In the genomic region with DNA sequence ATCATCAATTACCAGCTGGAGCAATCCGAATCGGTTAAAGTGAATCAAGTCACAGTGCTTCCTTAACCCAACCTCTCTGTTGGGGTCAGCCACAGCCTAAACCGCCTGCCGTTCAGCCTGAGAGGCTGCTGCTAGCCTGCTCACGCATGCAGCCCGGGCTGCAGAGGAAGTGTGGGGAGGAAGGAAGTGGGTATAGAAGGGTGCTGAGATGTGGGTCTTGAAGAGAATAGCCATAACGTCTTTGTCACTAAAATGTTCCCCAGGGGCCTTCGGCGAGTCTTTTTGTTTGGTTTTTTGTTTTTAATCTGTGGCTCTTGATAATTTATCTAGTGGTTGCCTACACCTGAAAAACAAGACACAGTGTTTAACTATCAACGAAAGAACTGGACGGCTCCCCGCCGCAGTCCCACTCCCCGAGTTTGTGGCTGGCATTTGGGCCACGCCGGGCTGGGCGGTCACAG, we compare ENCODE assay signal across 1 cellular context.
A peak's percentile ranks its signal among the peaks of the same experiment; 100 is the strongest.
TF ChIP-seq lines count a peak whose summit lies in the region.

No MANE protein-coding gene starts in this region.

TF ChIP-seq in GM12878, 131 proteins besides CTCF, POLR2A, EP300 and RAD21 (continued from another document and continues in another):
- TF ChIP-seq, protein P1, sequence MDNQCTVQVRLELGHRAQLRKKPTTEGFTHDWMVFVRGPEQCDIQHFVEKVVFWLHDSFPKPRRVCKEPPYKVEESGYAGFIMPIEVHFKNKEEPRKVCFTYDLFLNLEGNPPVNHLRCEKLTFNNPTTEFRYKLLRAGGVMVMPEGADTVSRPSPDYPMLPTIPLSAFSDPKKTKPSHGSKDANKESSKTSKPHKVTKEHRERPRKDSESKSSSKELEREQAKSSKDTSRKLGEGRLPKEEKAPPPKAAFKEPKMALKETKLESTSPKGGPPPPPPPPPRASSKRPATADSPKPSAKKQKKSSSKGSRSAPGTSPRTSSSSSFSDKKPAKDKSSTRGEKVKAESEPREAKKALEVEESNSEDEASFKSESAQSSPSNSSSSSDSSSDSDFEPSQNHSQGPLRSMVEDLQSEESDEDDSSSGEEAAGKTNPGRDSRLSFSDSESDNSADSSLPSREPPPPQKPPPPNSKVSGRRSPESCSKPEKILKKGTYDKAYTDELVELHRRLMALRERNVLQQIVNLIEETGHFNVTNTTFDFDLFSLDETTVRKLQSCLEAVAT (IDR thresholded peaks at IDR 0.05) = peak; percentile 48; the same call in 1 of the 2 replicates
- TF ChIP-seq MYB (IDR thresholded peaks at IDR 0.05; ENCODE audit: borderline replicate concordance, low read depth, low read length) = no peak
- no peak for TF ChIP-seq NR2C1 (IDR thresholded peaks at IDR 0.05)
- TF ChIP-seq JUND (IDR thresholded peaks at IDR 0.05; ENCODE audit: low read depth, low read length) = no peak
- no peak; the same call in 1 of the 2 replicates for TF ChIP-seq SIN3A (IDR thresholded peaks at IDR 0.05; ENCODE audit: low read depth, low read length)
- TF ChIP-seq, protein P2, sequence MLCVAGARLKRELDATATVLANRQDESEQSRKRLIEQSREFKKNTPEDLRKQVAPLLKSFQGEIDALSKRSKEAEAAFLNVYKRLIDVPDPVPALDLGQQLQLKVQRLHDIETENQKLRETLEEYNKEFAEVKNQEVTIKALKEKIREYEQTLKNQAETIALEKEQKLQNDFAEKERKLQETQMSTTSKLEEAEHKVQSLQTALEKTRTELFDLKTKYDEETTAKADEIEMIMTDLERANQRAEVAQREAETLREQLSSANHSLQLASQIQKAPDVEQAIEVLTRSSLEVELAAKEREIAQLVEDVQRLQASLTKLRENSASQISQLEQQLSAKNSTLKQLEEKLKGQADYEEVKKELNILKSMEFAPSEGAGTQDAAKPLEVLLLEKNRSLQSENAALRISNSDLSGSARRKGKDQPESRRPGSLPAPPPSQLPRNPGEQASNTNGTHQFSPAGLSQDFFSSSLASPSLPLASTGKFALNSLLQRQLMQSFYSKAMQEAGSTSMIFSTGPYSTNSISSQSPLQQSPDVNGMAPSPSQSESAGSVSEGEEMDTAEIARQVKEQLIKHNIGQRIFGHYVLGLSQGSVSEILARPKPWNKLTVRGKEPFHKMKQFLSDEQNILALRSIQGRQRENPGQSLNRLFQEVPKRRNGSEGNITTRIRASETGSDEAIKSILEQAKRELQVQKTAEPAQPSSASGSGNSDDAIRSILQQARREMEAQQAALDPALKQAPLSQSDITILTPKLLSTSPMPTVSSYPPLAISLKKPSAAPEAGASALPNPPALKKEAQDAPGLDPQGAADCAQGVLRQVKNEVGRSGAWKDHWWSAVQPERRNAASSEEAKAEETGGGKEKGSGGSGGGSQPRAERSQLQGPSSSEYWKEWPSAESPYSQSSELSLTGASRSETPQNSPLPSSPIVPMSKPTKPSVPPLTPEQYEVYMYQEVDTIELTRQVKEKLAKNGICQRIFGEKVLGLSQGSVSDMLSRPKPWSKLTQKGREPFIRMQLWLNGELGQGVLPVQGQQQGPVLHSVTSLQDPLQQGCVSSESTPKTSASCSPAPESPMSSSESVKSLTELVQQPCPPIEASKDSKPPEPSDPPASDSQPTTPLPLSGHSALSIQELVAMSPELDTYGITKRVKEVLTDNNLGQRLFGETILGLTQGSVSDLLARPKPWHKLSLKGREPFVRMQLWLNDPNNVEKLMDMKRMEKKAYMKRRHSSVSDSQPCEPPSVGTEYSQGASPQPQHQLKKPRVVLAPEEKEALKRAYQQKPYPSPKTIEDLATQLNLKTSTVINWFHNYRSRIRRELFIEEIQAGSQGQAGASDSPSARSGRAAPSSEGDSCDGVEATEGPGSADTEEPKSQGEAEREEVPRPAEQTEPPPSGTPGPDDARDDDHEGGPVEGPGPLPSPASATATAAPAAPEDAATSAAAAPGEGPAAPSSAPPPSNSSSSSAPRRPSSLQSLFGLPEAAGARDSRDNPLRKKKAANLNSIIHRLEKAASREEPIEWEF (IDR thresholded peaks at IDR 0.05; ENCODE audit: insufficient replicate concordance, low read depth, low read length) = no peak
- TF ChIP-seq RB1 (IDR thresholded peaks at IDR 0.05; ENCODE audit: borderline replicate concordance) = no peak; the same call in 1 of the 2 replicates
- TF ChIP-seq, protein P3, sequence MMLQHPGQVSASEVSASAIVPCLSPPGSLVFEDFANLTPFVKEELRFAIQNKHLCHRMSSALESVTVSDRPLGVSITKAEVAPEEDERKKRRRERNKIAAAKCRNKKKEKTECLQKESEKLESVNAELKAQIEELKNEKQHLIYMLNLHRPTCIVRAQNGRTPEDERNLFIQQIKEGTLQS (IDR thresholded peaks at IDR 0.05; ENCODE audit: borderline replicate concordance, extremely low read depth, low read depth, low read length) = no peak
- 0 out of 2 replicates have a peak, but pooled peaks have one; percentile 19 for TF ChIP-seq FOXM1 (IDR thresholded peaks at IDR 0.05; ENCODE audit: low read depth, low read length)
- TF ChIP-seq IRF4 (IDR thresholded peaks at IDR 0.05; ENCODE audit: low read depth, low read length) = no peak
- TF ChIP-seq CEBPB (IDR thresholded peaks at IDR 0.05; ENCODE audit: borderline replicate concordance in 1 of 2, low read depth in 2 of 2, low read length in 2 of 2) = no peak
- no peak for TF ChIP-seq HSF1 (IDR thresholded peaks at IDR 0.05; ENCODE audit: low read depth, low read length)
- TF ChIP-seq BCL11A (IDR thresholded peaks at IDR 0.05; ENCODE audit: low read depth, low read length) = peak; percentile 63; the same call in 1 of the 2 replicates
- no peak for TF ChIP-seq BACH1 (IDR thresholded peaks at IDR 0.05; ENCODE audit: borderline replicate concordance)
- peak; percentile 28 for TF ChIP-seq BCL3 (IDR thresholded peaks at IDR 0.05; ENCODE audit: borderline replicate concordance, insufficient read depth, low read depth, low read length, poor library complexity, severe bottlenecking)
- no peak for TF ChIP-seq SRF (IDR thresholded peaks at IDR 0.05; ENCODE audit: low read depth in 2 of 2, low read length in 2 of 2)
- TF ChIP-seq, protein P4, sequence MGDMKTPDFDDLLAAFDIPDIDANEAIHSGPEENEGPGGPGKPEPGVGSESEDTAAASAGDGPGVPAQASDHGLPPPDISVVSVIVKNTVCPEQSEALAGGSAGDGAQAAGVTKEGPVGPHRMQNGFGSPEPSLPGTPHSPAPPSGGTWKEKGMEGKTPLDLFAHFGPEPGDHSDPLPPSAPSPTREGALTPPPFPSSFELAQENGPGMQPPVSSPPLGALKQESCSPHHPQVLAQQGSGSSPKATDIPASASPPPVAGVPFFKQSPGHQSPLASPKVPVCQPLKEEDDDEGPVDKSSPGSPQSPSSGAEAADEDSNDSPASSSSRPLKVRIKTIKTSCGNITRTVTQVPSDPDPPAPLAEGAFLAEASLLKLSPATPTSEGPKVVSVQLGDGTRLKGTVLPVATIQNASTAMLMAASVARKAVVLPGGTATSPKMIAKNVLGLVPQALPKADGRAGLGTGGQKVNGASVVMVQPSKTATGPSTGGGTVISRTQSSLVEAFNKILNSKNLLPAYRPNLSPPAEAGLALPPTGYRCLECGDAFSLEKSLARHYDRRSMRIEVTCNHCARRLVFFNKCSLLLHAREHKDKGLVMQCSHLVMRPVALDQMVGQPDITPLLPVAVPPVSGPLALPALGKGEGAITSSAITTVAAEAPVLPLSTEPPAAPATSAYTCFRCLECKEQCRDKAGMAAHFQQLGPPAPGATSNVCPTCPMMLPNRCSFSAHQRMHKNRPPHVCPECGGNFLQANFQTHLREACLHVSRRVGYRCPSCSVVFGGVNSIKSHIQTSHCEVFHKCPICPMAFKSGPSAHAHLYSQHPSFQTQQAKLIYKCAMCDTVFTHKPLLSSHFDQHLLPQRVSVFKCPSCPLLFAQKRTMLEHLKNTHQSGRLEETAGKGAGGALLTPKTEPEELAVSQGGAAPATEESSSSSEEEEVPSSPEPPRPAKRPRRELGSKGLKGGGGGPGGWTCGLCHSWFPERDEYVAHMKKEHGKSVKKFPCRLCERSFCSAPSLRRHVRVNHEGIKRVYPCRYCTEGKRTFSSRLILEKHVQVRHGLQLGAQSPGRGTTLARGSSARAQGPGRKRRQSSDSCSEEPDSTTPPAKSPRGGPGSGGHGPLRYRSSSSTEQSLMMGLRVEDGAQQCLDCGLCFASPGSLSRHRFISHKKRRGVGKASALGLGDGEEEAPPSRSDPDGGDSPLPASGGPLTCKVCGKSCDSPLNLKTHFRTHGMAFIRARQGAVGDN (IDR thresholded peaks at IDR 0.05) = no peak
- TF ChIP-seq NBN (IDR thresholded peaks at IDR 0.05) = no peak
- TF ChIP-seq BHLHE40 (IDR thresholded peaks at IDR 0.05; ENCODE audit: borderline replicate concordance in 1 of 2, low read depth in 2 of 2, low read length in 1 of 2) = peak; percentile 49 to 64
- no peak for TF ChIP-seq ZBTB11 (CRISPR knock-in tag; IDR thresholded peaks at IDR 0.05)
- TF ChIP-seq ZNF207 (IDR thresholded peaks at IDR 0.05; ENCODE audit: borderline replicate concordance) = no peak; the same call in 1 of the 2 replicates
- TF ChIP-seq, protein P5, sequence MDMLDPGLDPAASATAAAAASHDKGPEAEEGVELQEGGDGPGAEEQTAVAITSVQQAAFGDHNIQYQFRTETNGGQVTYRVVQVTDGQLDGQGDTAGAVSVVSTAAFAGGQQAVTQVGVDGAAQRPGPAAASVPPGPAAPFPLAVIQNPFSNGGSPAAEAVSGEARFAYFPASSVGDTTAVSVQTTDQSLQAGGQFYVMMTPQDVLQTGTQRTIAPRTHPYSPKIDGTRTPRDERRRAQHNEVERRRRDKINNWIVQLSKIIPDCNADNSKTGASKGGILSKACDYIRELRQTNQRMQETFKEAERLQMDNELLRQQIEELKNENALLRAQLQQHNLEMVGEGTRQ (IDR thresholded peaks at IDR 0.05; ENCODE audit: borderline replicate concordance, low read depth, low read length) = no peak
- no peak for TF ChIP-seq BCLAF1 (IDR thresholded peaks at IDR 0.05)
- TF ChIP-seq TCF12 (IDR thresholded peaks at IDR 0.05; ENCODE audit: low read depth, low read length) = 0 out of 2 replicates have a peak, but pooled peaks have one; percentile 26
- no peak for TF ChIP-seq KAT2A (conservative IDR thresholded peaks at IDR 0.05; ENCODE audit: control insufficient read depth, low read depth, low read length)
